8 cellular contexts compared by ENCODE assay signal in the genomic region with DNA sequence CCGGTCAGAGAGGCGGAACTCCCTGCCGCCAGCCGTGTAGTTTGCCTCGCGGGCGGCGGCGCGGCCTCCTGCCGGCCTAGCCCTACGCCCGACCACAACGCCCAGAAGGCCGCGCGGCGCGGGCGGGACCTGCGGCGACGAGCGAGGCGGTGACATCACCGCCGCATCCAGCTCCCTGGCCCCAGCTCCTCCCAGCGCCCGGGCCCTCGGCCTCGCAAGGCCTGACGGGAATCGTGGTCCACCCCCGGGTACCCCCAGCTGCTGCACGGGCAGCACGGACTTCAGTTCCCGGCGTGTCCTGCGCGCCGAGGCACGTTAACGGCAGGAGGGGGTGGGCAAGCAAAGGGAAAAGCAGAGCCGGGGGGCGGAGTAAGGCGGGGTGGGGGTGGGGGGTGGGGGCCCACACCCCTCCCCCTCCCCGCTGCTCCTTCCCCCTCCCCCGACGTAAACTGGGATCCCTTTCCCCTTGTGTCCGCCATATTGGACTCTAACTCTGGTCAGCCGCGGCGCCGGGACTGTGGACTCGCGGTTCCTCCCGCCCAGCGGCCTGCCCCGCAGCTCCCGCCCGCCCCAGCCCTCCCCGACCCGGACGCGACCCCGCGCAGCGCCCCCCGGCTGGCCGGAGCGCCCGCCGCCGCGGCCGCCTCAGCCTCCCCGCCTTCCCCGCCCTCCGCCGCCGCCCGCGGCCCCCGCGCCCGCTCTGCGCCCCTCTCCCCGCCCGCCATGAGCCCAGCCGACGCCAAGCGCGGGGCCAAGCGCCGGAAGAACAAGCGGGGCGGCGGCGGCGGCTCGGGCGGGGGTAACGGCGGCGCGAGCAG. TPM values are rescaled to one million over a fixed set of nuclear protein-coding genes. Genes with fewer than 3 reads are reported as not detected.
DNase-seq lines count a peak whose midpoint lies in the region; ATAC-seq and TF ChIP-seq lines count a peak whose summit lies in the region.

A gene with protein sequence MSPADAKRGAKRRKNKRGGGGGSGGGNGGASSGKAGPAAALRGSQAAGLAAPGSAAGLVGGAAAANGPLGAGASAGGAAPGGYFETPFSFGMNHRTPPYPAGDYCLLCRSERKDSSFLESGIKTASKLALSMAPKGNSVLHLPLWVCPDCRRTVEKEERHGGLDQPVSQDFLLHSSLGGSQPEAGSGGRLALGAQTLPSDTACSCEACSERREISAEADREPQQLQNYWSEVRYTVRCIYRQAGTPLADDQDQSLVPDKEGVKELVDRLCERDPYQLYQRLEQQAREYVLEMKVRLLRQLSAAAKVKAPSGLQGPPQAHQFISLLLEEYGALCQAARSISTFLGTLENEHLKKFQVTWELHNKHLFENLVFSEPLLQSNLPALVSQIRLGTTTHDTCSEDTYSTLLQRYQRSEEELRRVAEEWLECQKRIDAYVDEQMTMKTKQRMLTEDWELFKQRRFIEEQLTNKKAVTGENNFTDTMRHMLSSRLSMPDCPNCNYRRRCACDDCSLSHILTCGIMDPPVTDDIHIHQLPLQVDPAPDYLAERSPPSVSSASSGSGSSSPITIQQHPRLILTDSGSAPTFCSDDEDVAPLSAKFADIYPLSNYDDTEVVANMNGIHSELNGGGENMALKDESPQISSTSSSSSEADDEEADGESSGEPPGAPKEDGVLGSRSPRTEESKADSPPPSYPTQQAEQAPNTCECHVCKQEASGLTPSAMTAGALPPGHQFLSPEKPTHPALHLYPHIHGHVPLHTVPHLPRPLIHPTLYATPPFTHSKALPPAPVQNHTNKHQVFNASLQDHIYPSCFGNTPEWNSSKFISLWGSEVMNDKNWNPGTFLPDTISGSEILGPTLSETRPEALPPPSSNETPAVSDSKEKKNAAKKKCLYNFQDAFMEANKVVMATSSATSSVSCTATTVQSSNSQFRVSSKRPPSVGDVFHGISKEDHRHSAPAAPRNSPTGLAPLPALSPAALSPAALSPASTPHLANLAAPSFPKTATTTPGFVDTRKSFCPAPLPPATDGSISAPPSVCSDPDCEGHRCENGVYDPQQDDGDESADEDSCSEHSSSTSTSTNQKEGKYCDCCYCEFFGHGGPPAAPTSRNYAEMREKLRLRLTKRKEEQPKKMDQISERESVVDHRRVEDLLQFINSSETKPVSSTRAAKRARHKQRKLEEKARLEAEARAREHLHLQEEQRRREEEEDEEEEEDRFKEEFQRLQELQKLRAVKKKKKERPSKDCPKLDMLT (N-terminal part only) (plus strand): TSS at position 455 of the 818 bp plus-strand sequence. CDS start 269 bp downstream, at position 724.

- DNase-seq in D341Med (ENCODE audit: low spot score) (peak; percentile 97), HuH-7 (ENCODE audit: low spot score) (peak; percentile 92)
- peak; percentile 99 for DNase-seq in activated CD8-positive, alpha-beta memory T cell treated with anti-CD3 and anti-CD28 coated beads, Interleukin-2, amount 50 U/mL, for 4 hours
- DNase-seq in stimulated activated CD8-positive, alpha-beta memory T cell treated with anti-CD3 and anti-CD28 coated beads, Interleukin-15, amount 100 ng/mL, for 24 hours (ENCODE audit: low read depth): peak; percentile 90

- no peaks in the 10 kb centered on the region for H3K9me3 ChIP-seq in OCI-LY1 (ENCODE audit: low read length)
- no peaks in the 10 kb centered on the region for H3K9me3 ChIP-seq in mesodermal cell (ENCODE audit: control insufficient read depth, low read length)

- H3K4me1 ChIP-seq in OCI-LY1 (ENCODE audit: insufficient read depth, low read length, severe bottlenecking): peaks cover 7% of the 10 kb centered on the region
- peaks cover 7% of the 10 kb centered on the region for H3K4me1 ChIP-seq in mesodermal cell (ENCODE audit: control insufficient read depth, insufficient read depth, low read length, poor library complexity, severe bottlenecking)

- H3K9me2 ChIP-seq in OCI-LY1 (ENCODE audit: low read depth, low read length): no peaks in the 10 kb centered on the region

- peak; percentile 86 for ATAC-seq in GM21526 (IDR thresholded peaks at IDR 0.05; ENCODE audit: low FRiP score, unreplicated experiment)

- TF ChIP-seq CTCF in OCI-LY1 (IDR thresholded peaks at IDR 0.05; ENCODE audit: low read length): no peak

- H3K27ac ChIP-seq in OCI-LY1 (ENCODE audit: low read depth, low read length, poor library complexity, severe bottlenecking): peak within 1 kb of the TSS; percentile 43
- H3K27ac ChIP-seq in mesodermal cell (ENCODE audit: low read depth, low read length, severe bottlenecking): peak within 1 kb of the TSS; percentile 96

- no peaks in the 10 kb centered on the region for H4K20me1 ChIP-seq in OCI-LY1 (ENCODE audit: insufficient read depth, low read length)

- WGBS in mesodermal cell (ENCODE audit: insufficient coverage in 2 of 2), 2 experiments: 0 to 1% methylated on average over 42 to 63 of the region's 106 CpGs

- H2AFZ ChIP-seq in OCI-LY1 (ENCODE audit: low read length): no peak within 1 kb of the TSS

- no peaks in the 10 kb centered on the region for H3K27me3 ChIP-seq in OCI-LY1 (ENCODE audit: insufficient read depth, low read length)

- H3K36me3 ChIP-seq in OCI-LY1 (ENCODE audit: insufficient read depth, low read length): no peaks in the 10 kb centered on the region
- peaks cover 7% of the 10 kb centered on the region for H3K36me3 ChIP-seq in mesodermal cell (ENCODE audit: control insufficient read depth, insufficient read depth, low read length)

- no peaks in the 10 kb centered on the region for H3F3A ChIP-seq in OCI-LY1 (ENCODE audit: insufficient read depth, low read length)

- H3K79me2 ChIP-seq in OCI-LY1 (ENCODE audit: insufficient read depth, low read length): peaks cover 21% of the 10 kb centered on the region

- in situ Hi-C loops in endometrial microvascular endothelial cells (cut with HindIII; ENCODE audit: inconsistent ontology term, low pct_unique_long_range_greater_than_20kb, low sequenced_read_pairs): no loop called here

- peak within 1 kb of the TSS; percentile 83 for H3K9ac ChIP-seq in OCI-LY1 (ENCODE audit: low read length)

- peak within 1 kb of the TSS; percentile 72 for H3K4me3 ChIP-seq in OCI-LY1 (ENCODE audit: low read depth, low read length, poor library complexity, severe bottlenecking)
- peak within 1 kb of the TSS; percentile 85 for H3K4me3 ChIP-seq in mesodermal cell (ENCODE audit: extremely low read depth, insufficient read depth, low read length, poor library complexity, severe bottlenecking)

- H3K4me2 ChIP-seq in OCI-LY1 (ENCODE audit: low read length): peak within 1 kb of the TSS; percentile 86

RNA-seq across cellular contexts. Expression of the gene that starts here (rescaled TPM):
- 14.0 TPM for total RNA-seq in endometrial microvascular endothelial cells (ENCODE audit: inconsistent ontology term)
- polyA plus RNA-seq in mesodermal cell (2013, experiment 1 of 2): 20.5 TPM
- 20.0 TPM for polyA plus RNA-seq in mesodermal cell (2013, experiment 2 of 2)

Comparison
In these comparisons a context has a peak if more than half of its experiments do, and no peak if none do; other contexts are left out.
1. Peak in every context shown above with its lines: DNase-seq, ATAC-seq, H3K4me3 ChIP-seq and H3K27ac ChIP-seq.